10 cellular contexts compared by ENCODE assay signal in the genomic region with DNA sequence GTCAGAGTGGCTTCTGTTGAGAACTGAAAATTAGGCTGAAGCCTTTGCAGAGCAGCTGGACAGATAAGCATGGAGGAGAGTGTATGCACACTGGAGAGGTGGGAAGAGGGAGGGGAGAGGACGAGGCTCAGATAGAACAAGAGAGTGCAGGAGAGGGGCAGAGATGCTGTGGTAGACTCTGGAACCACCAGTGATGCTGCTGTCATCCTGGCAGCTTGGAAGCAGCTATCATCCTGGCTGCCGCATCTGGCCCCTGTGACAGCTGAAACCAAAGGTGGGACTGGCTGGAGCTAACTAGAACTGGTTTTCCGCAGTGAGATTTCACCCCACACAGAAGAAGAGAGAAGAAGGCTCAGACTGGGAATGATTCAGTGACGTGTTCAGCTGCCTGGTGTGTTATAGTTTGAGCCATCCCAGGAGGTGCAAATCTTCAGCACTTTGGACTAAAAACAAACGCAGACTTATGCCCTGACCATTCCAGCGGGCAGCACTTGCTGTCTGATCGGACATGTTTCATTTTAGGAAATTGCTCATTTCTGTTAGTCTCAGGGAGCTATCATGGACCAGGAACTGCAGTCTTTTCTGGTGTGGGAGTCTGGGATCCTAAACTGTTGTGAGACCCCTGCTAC. TPM values are rescaled to one million over a fixed set of nuclear protein-coding genes. Genes with fewer than 3 reads are reported as not detected.
DNase-seq lines count a peak whose midpoint lies in the region; ATAC-seq and TF ChIP-seq lines count a peak whose summit lies in the region.
"Had no signal": no experiment of that assay in that cellular context is flagged by ENCODE, and none has a peak within 500 bp of the region (broad histone marks: within the 10 kb centered on the region; RNA-seq: fewer than 3 reads in every experiment).

No MANE protein-coding gene starts in this region.

- DNase-seq in dorsolateral prefrontal cortex (no peak), BE2C (no peak), islet precursor cell (no peak)
- DNase-seq in stimulated activated naive B cell treated with anti-CD40 and anti-IgM and Interleukin-4, amounts not matched to agents 10 μg/mL and 1 μg/mL and 100 μg/mL, for 72 hours: no peak
- DNase-seq: activated T-cell treated with anti-CD3 and anti-CD28 coated beads, Interleukin-2, amount 50 U/mL, for 1 hour; cerebellar nuclear complex; stimulated activated naive CD8-positive, alpha-beta T cell treated with anti-CD3 and anti-CD28 coated beads, Interleukin-15, Interleukin-2, amounts not matched to agents 100 U/mL and 50 U/mL, for 24 hours had no signal

- ATAC-seq in GM19351 (IDR thresholded peaks at IDR 0.05; ENCODE audit: unreplicated experiment) (peak; percentile 29), HG03354 (IDR thresholded peaks at IDR 0.05; ENCODE audit: poor library complexity, severe bottlenecking, unreplicated experiment) (peak; percentile 32), GM18907 (IDR thresholded peaks at IDR 0.05; ENCODE audit: unreplicated experiment) (no peak)
- ATAC-seq in stimulated activated naive B cell treated with anti-CD40 and anti-IgM and Interleukin-4, amounts not matched to agents 10 μg/mL and 1 μg/mL and 100 μg/mL, for 72 hours (replicated peaks): no peak
- ATAC-seq: stimulated activated naive CD8-positive, alpha-beta T cell treated with anti-CD3 and anti-CD28 coated beads, Interleukin-15, Interleukin-2, amounts not matched to agents 100 U/mL and 50 U/mL, for 24 hours had no signal

- H3K36me3 ChIP-seq in BE2C: no peaks in the 10 kb centered on the region

- peak overlapping the region in 53 of 59 donors; percentile 5 to 81 (median 57) for H3K27ac ChIP-seq in dorsolateral prefrontal cortex

- H3K27ac Mint-ChIP-seq in stimulated activated naive B cell treated with anti-CD40 and anti-IgM and Interleukin-4, amounts not matched to agents 10 μg/mL and 1 μg/mL and 100 μg/mL, for 72 hours: peak overlapping the region; percentile 78

- H3K4me3 ChIP-seq in dorsolateral prefrontal cortex (peak overlapping the region in 6 of 59 donors; percentile 0 to 28 (median 8)), BE2C (ENCODE audit: low read depth, low read length) (no peak overlapping the region)

- peaks cover 15 to 29% of the 10 kb centered on the region in 2 donors for H3K4me1 Mint-ChIP-seq in stimulated activated naive B cell treated with anti-CD40 and anti-IgM and Interleukin-4, amounts not matched to agents 10 μg/mL and 1 μg/mL and 100 μg/mL, for 72 hours

- TF ChIP-seq CTCF in dorsolateral prefrontal cortex (IDR thresholded peaks at IDR 0.05 in 54 of 56, conservative IDR thresholded peaks at IDR 0.05 in 2 of 56; ENCODE audit: low read depth in 1 of 56, partially characterized antibody in 56 of 56) (no peak), BE2C (IDR thresholded peaks at IDR 0.05; ENCODE audit: low read depth, low read length) (no peak)

- no peaks in the 10 kb centered on the region for H3K9me3 ChIP-seq in BE2C

- no peak overlapping the region for H3K4me3 Mint-ChIP-seq in stimulated activated naive B cell treated with anti-CD40 and anti-IgM and Interleukin-4, amounts not matched to agents 10 μg/mL and 1 μg/mL and 100 μg/mL, for 72 hours

- H3K9me3 Mint-ChIP-seq in stimulated activated naive B cell treated with anti-CD40 and anti-IgM and Interleukin-4, amounts not matched to agents 10 μg/mL and 1 μg/mL and 100 μg/mL, for 72 hours: no peaks in the 10 kb centered on the region

- no peaks in the 10 kb centered on the region for H3K4me1 ChIP-seq in BE2C

- H3K36me3 Mint-ChIP-seq in stimulated activated naive B cell treated with anti-CD40 and anti-IgM and Interleukin-4, amounts not matched to agents 10 μg/mL and 1 μg/mL and 100 μg/mL, for 72 hours: no peaks in the 10 kb centered on the region

- peaks cover 0 to 10% of the 10 kb centered on the region in 2 donors for H3K27me3 Mint-ChIP-seq in stimulated activated naive B cell treated with anti-CD40 and anti-IgM and Interleukin-4, amounts not matched to agents 10 μg/mL and 1 μg/mL and 100 μg/mL, for 72 hours

- H3K27me3 ChIP-seq in dorsolateral prefrontal cortex: no peaks in the 10 kb centered on the region
- no peaks in the 10 kb centered on the region for H3K27me3 ChIP-seq in BE2C

- intact Hi-C loops in dorsolateral prefrontal cortex (cut with DNase I): loop anchor here in 1 of 2 donors (5.0 kb wide), 1 partner anchor 34 kb away; no protein-coding TSS in a partner anchor

RNA-seq across cellular contexts. Expression of a gene that starts 38.4 kb away (rescaled TPM):
- total RNA-seq in dorsolateral prefrontal cortex: 10 to 100 TPM in 119 of 120 experiments, 1 to 10 TPM in 1; 9.9 to 35.5 (median 17.5) TPM
- polyA plus RNA-seq in BE2C (2012; ENCODE audit: insufficient read depth, insufficient read length, low read depth): 2.5 TPM

Comparison
In these comparisons a context has a peak if more than half of its experiments do, and no peak if none do; other contexts are left out.
1. ATAC-seq: peak in GM19351 (single experiment) and HG03354 (single experiment); none in stimulated activated naive B cell treated with anti-CD40 and anti-IgM and Interleukin-4, amounts not matched to agents 10 μg/mL and 1 μg/mL and 100 μg/mL, for 72 hours (0 of 2) and GM18907 (single experiment).